In the genomic region with DNA sequence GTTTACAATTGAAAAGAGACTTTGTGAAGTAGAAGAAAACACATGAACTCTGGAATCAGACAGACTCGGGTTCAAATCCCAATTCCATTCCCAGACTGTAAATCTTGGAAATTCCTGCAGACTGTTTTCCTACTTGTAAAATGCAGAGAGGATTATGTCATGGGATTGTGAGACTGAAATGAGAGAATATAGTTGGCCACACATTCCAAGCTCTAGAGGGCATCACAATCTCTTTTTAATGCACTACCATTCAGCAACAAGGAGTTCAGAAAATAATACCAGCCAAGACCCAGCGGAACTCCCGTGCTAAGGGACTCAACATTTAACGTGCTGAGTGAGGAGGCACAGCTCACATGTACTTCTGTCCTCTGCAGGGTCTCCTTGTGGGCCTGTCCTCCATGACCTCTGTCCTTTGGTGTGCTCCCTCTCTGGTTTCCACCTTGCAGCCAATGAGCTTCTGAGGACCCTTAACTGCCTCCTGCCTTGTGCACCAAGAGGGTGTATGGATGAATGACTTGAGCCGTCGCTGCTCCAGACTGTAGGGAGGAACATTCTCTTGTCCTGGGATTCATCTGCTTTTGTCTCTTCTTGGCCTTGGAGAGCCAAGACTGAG, we compare ENCODE assay signal across 15 cellular contexts.
DNase-seq lines count a peak whose midpoint lies in the region; ATAC-seq and TF ChIP-seq lines count a peak whose summit lies in the region.
"Had no signal": no experiment of that assay in that cellular context is flagged by ENCODE, and none has a peak within 500 bp of the region (broad histone marks: within the 10 kb centered on the region; RNA-seq: fewer than 3 reads in every experiment).

No MANE protein-coding gene starts in this region.

- H3K9me3 Mint-ChIP-seq in immature natural killer cell = no peaks in the 10 kb centered on the region
- no peaks in the 10 kb centered on the region for H3K9me3 Mint-ChIP-seq in activated CD4-positive, alpha-beta memory T cell treated with anti-CD3 and anti-CD28 coated beads for 36 hours
- H3K9me3 Mint-ChIP-seq: activated naive CD4-positive, alpha-beta T cell treated with anti-CD3 and anti-CD28 coated beads, Interleukin-2, amount 50 U/mL, for 24 hours; IgD-negative memory B cell had no signal

- no peak overlapping the region for H3K27ac Mint-ChIP-seq in immature natural killer cell
- no peak overlapping the region for H3K27ac Mint-ChIP-seq in activated CD4-positive, alpha-beta memory T cell treated with anti-CD3 and anti-CD28 coated beads for 36 hours
- H3K27ac Mint-ChIP-seq: activated naive CD4-positive, alpha-beta T cell treated with anti-CD3 and anti-CD28 coated beads, Interleukin-2, amount 50 U/mL, for 24 hours; IgD-negative memory B cell; T-helper 17 cell had no signal

- no peaks in the 10 kb centered on the region for H3K36me3 Mint-ChIP-seq in immature natural killer cell
- H3K36me3 Mint-ChIP-seq in activated CD4-positive, alpha-beta memory T cell treated with anti-CD3 and anti-CD28 coated beads for 36 hours = no peaks in the 10 kb centered on the region
- H3K36me3 Mint-ChIP-seq: activated naive CD4-positive, alpha-beta T cell treated with anti-CD3 and anti-CD28 coated beads, Interleukin-2, amount 50 U/mL, for 24 hours; IgD-negative memory B cell had no signal

- ATAC-seq in RWPE2 (ENCODE audit: low read depth) (no peak; the same call in 2 of the 3 replicates), GM21381 (IDR thresholded peaks at IDR 0.05; ENCODE audit: unreplicated experiment) (no peak)
- ATAC-seq: GM12878, heart left ventricle, T-helper 17 cell had no signal

- H3K27me3 Mint-ChIP-seq in immature natural killer cell (ENCODE audit: low read depth in 3 of 3) = peaks cover 2 to 4% (median 3%) of the 10 kb centered on the region in 3 donors
- H3K27me3 Mint-ChIP-seq in activated CD4-positive, alpha-beta memory T cell treated with anti-CD3 and anti-CD28 coated beads for 36 hours = no peaks in the 10 kb centered on the region
- H3K27me3 Mint-ChIP-seq: IgD-negative memory B cell had no signal

- no peaks in the 10 kb centered on the region for H3K36me3 ChIP-seq in RWPE2 (ENCODE audit: low read depth)
- H3K36me3 ChIP-seq: heart left ventricle had no signal

- CTCF ChIA-PET in activated CD4-positive, alpha-beta memory T cell treated with anti-CD3 and anti-CD28 coated beads for 36 hours (lab: Charles Lee) = interaction anchor here (1.2 kb wide), 1 partner anchor 492 kb away, joined by 3 read pairs; no protein-coding TSS in a partner anchor

- H3K4me1 Mint-ChIP-seq in immature natural killer cell = no peaks in the 10 kb centered on the region
- H3K4me1 Mint-ChIP-seq in activated CD4-positive, alpha-beta memory T cell treated with anti-CD3 and anti-CD28 coated beads for 36 hours (ENCODE audit: low read depth) = no peaks in the 10 kb centered on the region
- H3K4me1 Mint-ChIP-seq: activated naive CD4-positive, alpha-beta T cell treated with anti-CD3 and anti-CD28 coated beads, Interleukin-2, amount 50 U/mL, for 24 hours; IgD-negative memory B cell; T-helper 17 cell had no signal

- DNase-seq in H4 (ENCODE audit: low spot score) (peak; percentile 62), RWPE2 (ENCODE audit: low spot score) (no peak), foreskin melanocyte (peak; percentile 18), pons (ENCODE audit: low spot score) (peak; percentile 40), immature natural killer cell (no peak), NCI-H774 (lab: John Stamatoyannopoulos, UW) (no peak)
- DNase-seq in activated CD4-positive, alpha-beta memory T cell treated with anti-CD3 and anti-CD28 coated beads for 36 hours = no peak
- DNase-seq: activated CD4-positive, alpha-beta T cell treated with anti-CD3 and anti-CD28 coated beads, Interleukin-2, amount 50 U/mL, for 4 hours; heart left ventricle; NCI-H1930; T-helper 17 cell had no signal

- no peaks in the 10 kb centered on the region for H3K27me3 ChIP-seq in RWPE2 (ENCODE audit: insufficient read depth, poor library complexity, severe bottlenecking)
- H3K27me3 ChIP-seq: heart left ventricle had no signal

- POLR2A ChIA-PET in activated CD4-positive, alpha-beta memory T cell treated with anti-CD3 and anti-CD28 coated beads for 36 hours (lab: Charles Lee) = no interaction called here

- intact Hi-C loops in activated CD4-positive, alpha-beta memory T cell treated with anti-CD3 and anti-CD28 coated beads for 36 hours (cut with micrococcal nuclease) = no loop called here

- peak; percentile 30 for TF ChIP-seq CTCF in RWPE2 (IDR thresholded peaks at IDR 0.05; ENCODE audit: poor library complexity, severe bottlenecking)

- H3K4me1 ChIP-seq in RWPE2 (ENCODE audit: insufficient read depth, poor library complexity, severe bottlenecking) = no peaks in the 10 kb centered on the region
- H3K4me1 ChIP-seq: heart left ventricle had no signal

- H3K9me3 ChIP-seq in RWPE2 (ENCODE audit: severe bottlenecking) = no peaks in the 10 kb centered on the region
- H3K9me3 ChIP-seq: heart left ventricle had no signal

- no peak overlapping the region for H3K27ac ChIP-seq in RWPE2 (ENCODE audit: poor library complexity, severe bottlenecking)
- H3K27ac ChIP-seq: heart left ventricle had no signal

- H3K4me3 Mint-ChIP-seq in immature natural killer cell = no peak overlapping the region
- H3K4me3 Mint-ChIP-seq in activated CD4-positive, alpha-beta memory T cell treated with anti-CD3 and anti-CD28 coated beads for 36 hours = no peak overlapping the region
- H3K4me3 Mint-ChIP-seq: activated naive CD4-positive, alpha-beta T cell treated with anti-CD3 and anti-CD28 coated beads, Interleukin-2, amount 50 U/mL, for 24 hours; IgD-negative memory B cell; T-helper 17 cell had no signal

- no peak overlapping the region for H3K4me3 ChIP-seq in RWPE2 (ENCODE audit: severe bottlenecking)
- H3K4me3 ChIP-seq: GM12878, heart left ventricle had no signal

Comparison
In these comparisons a context has a peak if more than half of its experiments do, and no peak if none do; other contexts are left out.
1. DNase-seq: peak in H4 (single experiment), foreskin melanocyte (single experiment) and pons (single experiment); none in RWPE2 (single experiment), immature natural killer cell (0 of 3), NCI-H774 (single experiment) and activated CD4-positive, alpha-beta memory T cell treated with anti-CD3 and anti-CD28 coated beads for 36 hours (single experiment).